In the genomic region with DNA sequence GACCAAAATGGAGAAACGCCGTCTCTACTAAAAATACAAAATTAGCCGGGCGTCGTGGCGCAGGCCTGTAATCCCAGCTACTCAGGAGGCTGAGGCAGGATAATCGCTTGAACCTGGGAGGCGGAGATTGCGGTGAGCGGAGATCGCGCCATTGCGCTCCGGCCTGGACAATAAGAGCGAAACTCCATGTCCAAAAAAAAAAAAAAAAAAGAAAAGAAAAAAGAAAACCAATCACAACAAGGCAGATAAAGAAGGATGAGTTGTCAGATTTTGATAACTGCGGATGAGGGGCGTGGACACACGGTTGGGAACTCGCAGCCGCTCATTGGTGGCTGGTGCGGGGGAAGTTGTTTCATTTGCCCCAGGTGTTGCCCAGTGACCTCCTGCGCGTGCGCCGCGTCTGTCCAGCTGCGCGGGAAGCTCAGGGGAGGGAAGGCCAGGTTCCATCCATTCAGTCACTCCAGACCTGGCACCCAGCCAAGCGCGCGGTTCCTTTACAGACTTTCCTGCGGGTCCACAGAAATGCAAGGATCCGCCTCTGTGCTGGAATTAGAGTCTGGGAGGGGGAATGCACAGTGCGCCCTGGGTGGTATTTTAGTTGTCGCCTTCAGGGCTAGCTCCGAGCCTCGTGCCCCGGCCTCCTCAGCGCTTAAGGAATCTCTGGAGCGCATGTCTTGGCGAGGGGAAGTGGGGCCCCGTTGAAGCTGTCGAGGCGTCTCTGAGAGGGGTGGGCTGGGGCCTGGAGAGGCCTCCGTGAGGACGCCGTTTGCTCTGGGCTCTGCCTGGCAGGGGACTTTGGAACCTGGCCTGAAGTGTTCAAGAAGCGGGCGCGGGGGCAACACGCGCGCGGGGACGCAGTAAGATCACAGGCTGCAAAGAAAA, we compare ENCODE assay signal across 8 cellular contexts. TPM values are rescaled to one million over a fixed set of nuclear protein-coding genes. Genes with fewer than 3 reads are reported as not detected.
DNase-seq lines count a peak whose midpoint lies in the region; ATAC-seq and TF ChIP-seq lines count a peak whose summit lies in the region.

No MANE protein-coding gene starts in this region.

- H3K27me3 ChIP-seq in BLaER1, result peaks cover 7% of the 10 kb centered on the region; the same call in 1 of the 2 replicates
- H3K27me3 ChIP-seq in GM23248 (replicated peaks; ENCODE audit: insufficient read depth), result no peaks in the 10 kb centered on the region
- H3K27me3 ChIP-seq in esophagus squamous epithelium, result no peaks in the 10 kb centered on the region

- no peaks in the 10 kb centered on the region for H3K79me2 ChIP-seq in GM23248 (ENCODE audit: insufficient read depth)

- intact Hi-C loops in esophagus squamous epithelium (cut with DNase I) (no loop called here), natural killer cell (cut with micrococcal nuclease) (loop anchor here (1.0 kb wide), 1 partner anchor 8 kb away; the partner anchor contains the start of gene RMDN3)

- H3K9me3 ChIP-seq in BLaER1 (no peaks in the 10 kb centered on the region), GM23248 (ENCODE audit: low read depth) (no peaks in the 10 kb centered on the region), esophagus squamous epithelium (no peaks in the 10 kb centered on the region)

- H3K9me3 Mint-ChIP-seq in activated T-cell treated with anti-CD3 and anti-CD28 coated beads, Interleukin-2, amount 50 U/mL, for 4 hours, result no peaks in the 10 kb centered on the region
- H3K9me3 Mint-ChIP-seq in natural killer cell, result no peaks in the 10 kb centered on the region

- H4K20me1 ChIP-seq in BLaER1, result peaks cover 23% of the 10 kb centered on the region; the same call in 1 of the 2 replicates
- H4K20me1 ChIP-seq in GM23248 (ENCODE audit: insufficient read depth), result no peaks in the 10 kb centered on the region

- peak; percentile 6 to 8 for ATAC-seq in activated T-cell treated with anti-CD3 and anti-CD28 coated beads, Interleukin-2, amount 50 U/mL, for 4 hours
- peak in 2 of 3 donors; percentile 1 to 3 for ATAC-seq in natural killer cell
- ATAC-seq in GM19467 (IDR thresholded peaks at IDR 0.05; ENCODE audit: unreplicated experiment), result no peak
- ATAC-seq in GM21390 (IDR thresholded peaks at IDR 0.05; ENCODE audit: unreplicated experiment), result no peak

- TF ChIP-seq CTCF in esophagus squamous epithelium (IDR thresholded peaks at IDR 0.05), result no peak
- TF ChIP-seq CTCF in natural killer cell (IDR thresholded peaks at IDR 0.05), result no peak

- H3K9ac ChIP-seq in BLaER1, result peak overlapping the region; percentile 77
- peak overlapping the region; percentile 62 for H3K9ac ChIP-seq in GM23248

- H3K4me3 Mint-ChIP-seq in activated T-cell treated with anti-CD3 and anti-CD28 coated beads, Interleukin-2, amount 50 U/mL, for 4 hours, result peak overlapping the region; percentile 79
- H3K4me3 Mint-ChIP-seq in natural killer cell, result peak overlapping the region; percentile 85

- H3F3A ChIP-seq in GM23248 (ENCODE audit: insufficient read depth), result peaks cover 26% of the 10 kb centered on the region

- in situ Hi-C loops in GM23248 (cut with MboI), result no loop called here

- H3K4me2 ChIP-seq in BLaER1, result peak overlapping the region; percentile 99
- peak overlapping the region; percentile 90 for H3K4me2 ChIP-seq in GM23248 (ENCODE audit: unreplicated experiment)

- no peaks in the 10 kb centered on the region for H3K27me3 Mint-ChIP-seq in activated T-cell treated with anti-CD3 and anti-CD28 coated beads, Interleukin-2, amount 50 U/mL, for 4 hours (ENCODE audit: low read depth)
- no peaks in the 10 kb centered on the region for H3K27me3 Mint-ChIP-seq in natural killer cell (ENCODE audit: low read depth in 2 of 2)

- H3K9me2 ChIP-seq in GM23248 (ENCODE audit: insufficient read depth), result no peaks in the 10 kb centered on the region

- peak overlapping the region; percentile 87 to 91 for H3K27ac Mint-ChIP-seq in natural killer cell

- H3K4me3 ChIP-seq in BLaER1 (peak overlapping the region; percentile 78), GM23248 (peak overlapping the region; percentile 70), esophagus squamous epithelium (peak overlapping the region; percentile 35 to 84 (median 52))

- H2AFZ ChIP-seq in GM23248, result peak overlapping the region; percentile 88

- H3K4me1 Mint-ChIP-seq in activated T-cell treated with anti-CD3 and anti-CD28 coated beads, Interleukin-2, amount 50 U/mL, for 4 hours (ENCODE audit: low read depth), result peaks cover 26% of the 10 kb centered on the region
- peaks cover 19 to 41% of the 10 kb centered on the region in 2 donors for H3K4me1 Mint-ChIP-seq in natural killer cell

- H3K4me1 ChIP-seq in BLaER1 (peaks cover 68% of the 10 kb centered on the region), GM23248 (ENCODE audit: insufficient read depth) (peaks cover 33% of the 10 kb centered on the region), esophagus squamous epithelium (peaks cover 49 to 58% (median 54%) of the 10 kb centered on the region in 3 donors)

- H3K36me3 ChIP-seq in BLaER1 (0 out of 2 replicates have a peak, but pooled peaks cover 11% of the 10 kb centered on the region), GM23248 (ENCODE audit: low read depth) (no peaks in the 10 kb centered on the region), esophagus squamous epithelium (peaks cover 4 to 14% (median 8%) of the 10 kb centered on the region in 3 donors)

- H3K36me3 Mint-ChIP-seq in activated T-cell treated with anti-CD3 and anti-CD28 coated beads, Interleukin-2, amount 50 U/mL, for 4 hours (ENCODE audit: insufficient read depth), result no peaks in the 10 kb centered on the region
- no peaks in the 10 kb centered on the region for H3K36me3 Mint-ChIP-seq in natural killer cell

- peak overlapping the region; percentile 83 for H3K27ac ChIP-seq in BLaER1
- H3K27ac ChIP-seq in GM23248, result no peak overlapping the region
- peak overlapping the region; percentile 86 to 96 (median 90) for H3K27ac ChIP-seq in esophagus squamous epithelium

- WGBS in GM23248 (ENCODE audit: low coverage in 1 of 2, low lambda C conversion rate in 2 of 2, missing lambda C conversion rate in 2 of 2), 2 experiments, result 30 to 34% methylated on average over 50 to 53 of the region's 55 CpGs
- 34 to 40% methylated on average over 19 to 35 of the region's 55 CpGs for WGBS in esophagus squamous epithelium, 2 donors

- TF ChIP-seq POLR2A in esophagus squamous epithelium (IDR thresholded peaks at IDR 0.05), result no peak

- DNase-seq in GM23248 (peak; percentile 56), NCI-H2196 treated with DMSO at 0.1 percent for 48 hours (lab: John Stamatoyannopoulos, UW; ENCODE audit: unreplicated experiment) (peak; percentile 69), esophagus squamous epithelium (lab: John Stamatoyannopoulos, UW) (no peak), natural killer cell (no peak)
- DNase-seq in activated T-cell treated with anti-CD3 and anti-CD28 coated beads, Interleukin-2, amount 50 U/mL, for 4 hours, result peak; percentile 23

RNA-seq across cellular contexts. Expression of gene GCHFR, which starts 0.7 kb away (rescaled TPM):
- total RNA-seq in GM23248 (2014; rRNA removed; shearing (Covaris generic)), result 0.54 and 8.9 TPM in 2 replicates
- 1.8 and 2.3 TPM in 2 replicates for polyA plus RNA-seq in GM23248 (2016; fragmentation: Nextera tagmentation; extraction: Ambion mirVana)
- total RNA-seq in activated T-cell treated with anti-CD3 and anti-CD28 coated beads, Interleukin-2, amount 50 U/mL, for 4 hours, result 10 to 100 TPM; 18.5 to 25.6 (median 25.3) TPM
- total RNA-seq in esophagus squamous epithelium (10 to 100 TPM in 3 of 4 donors, 1 to 10 TPM in 1; 10.0 to 47.5 (median 41.9) TPM), natural killer cell (10 to 100 TPM; 17.5 to 25.9 (median 25.9) TPM)

RNA-seq across cellular contexts. Expression of gene C15orf62, which starts 6.6 kb away (rescaled TPM):
- not detected in 2 replicates for total RNA-seq in GM23248 (2014; rRNA removed; shearing (Covaris generic))
- polyA plus RNA-seq in GM23248 (2016; fragmentation: Nextera tagmentation; extraction: Ambion mirVana), result 0.11 and 0.28 TPM in 2 replicates
- under 1 TPM; 0.24 to 0.53 (median 0.25) TPM for total RNA-seq in activated T-cell treated with anti-CD3 and anti-CD28 coated beads, Interleukin-2, amount 50 U/mL, for 4 hours
- total RNA-seq in esophagus squamous epithelium (10 to 100 TPM; 11.3 to 44.3 (median 22.2) TPM), natural killer cell (1 to 10 TPM in 1 of 3 donors, under 1 TPM in 2; 0.64 to 1.4 (median 0.80) TPM)

RNA-seq across cellular contexts. Expression of gene RMDN3, which starts 8.1 kb away (rescaled TPM):
- total RNA-seq in GM23248 (2014; rRNA removed; shearing (Covaris generic)), result 25.9 and 30.0 TPM in 2 replicates
- 41.4 TPM in 2 replicates for polyA plus RNA-seq in GM23248 (2016; fragmentation: Nextera tagmentation; extraction: Ambion mirVana)
- 10 to 100 TPM; 62.1 to 63.7 (median 62.9) TPM for total RNA-seq in activated T-cell treated with anti-CD3 and anti-CD28 coated beads, Interleukin-2, amount 50 U/mL, for 4 hours
- total RNA-seq in esophagus squamous epithelium (10 to 100 TPM; 21.3 to 31.9 (median 26.4) TPM), natural killer cell (10 to 100 TPM; 52.8 to 82.3 (median 72.0) TPM)

RNA-seq across cellular contexts. Expression of gene ZFYVE19, which starts 43.7 kb away (rescaled TPM):
- total RNA-seq in GM23248 (2014; rRNA removed; shearing (Covaris generic)), result 24.2 and 33.5 TPM in 2 replicates
- polyA plus RNA-seq in GM23248 (2016; fragmentation: Nextera tagmentation; extraction: Ambion mirVana), result 11.7 and 15.0 TPM in 2 replicates
- 10 to 100 TPM; 19.5 to 23.5 (median 20.3) TPM for total RNA-seq in activated T-cell treated with anti-CD3 and anti-CD28 coated beads, Interleukin-2, amount 50 U/mL, for 4 hours
- total RNA-seq in esophagus squamous epithelium (10 to 100 TPM; 16.5 to 33.4 (median 28.9) TPM), natural killer cell (10 to 100 TPM; 16.4 to 19.7 (median 18.5) TPM)

RNA-seq across cellular contexts. Expression of gene DNAJC17, which starts 44.1 kb away (rescaled TPM):
- total RNA-seq in GM23248 (2014; rRNA removed; shearing (Covaris generic)), result 13.4 and 64.4 TPM in 2 replicates
- polyA plus RNA-seq in GM23248 (2016; fragmentation: Nextera tagmentation; extraction: Ambion mirVana), result 36.4 and 44.6 TPM in 2 replicates
- total RNA-seq in activated T-cell treated with anti-CD3 and anti-CD28 coated beads, Interleukin-2, amount 50 U/mL, for 4 hours, result 10 to 100 TPM; 49.1 to 62.1 (median 49.9) TPM
- total RNA-seq in esophagus squamous epithelium, result 10 to 100 TPM; 13.9 to 24.0 (median 19.2) TPM
- total RNA-seq in natural killer cell, result 10 to 100 TPM; 36.2 to 64.9 (median 50.0) TPM

Comparison
In these comparisons a context has a peak if more than half of its experiments do, and no peak if none do; other contexts are left out.
1. DNase-seq: peak in GM23248 (single experiment), NCI-H2196 treated with DMSO at 0.1 percent for 48 hours (single experiment) and activated T-cell treated with anti-CD3 and anti-CD28 coated beads, Interleukin-2, amount 50 U/mL, for 4 hours (single experiment); none in esophagus squamous epithelium (single experiment) and natural killer cell (single experiment).
2. ATAC-seq: peak in activated T-cell treated with anti-CD3 and anti-CD28 coated beads, Interleukin-2, amount 50 U/mL, for 4 hours (2 of 2) and natural killer cell (2 of 3); none in GM19467 (single experiment) and GM21390 (single experiment).
3. RNA of gene C15orf62, which starts 6.6 kb away (total RNA-seq): 11.3 to 44.3 TPM in esophagus squamous epithelium; 0.64 to 1.4 TPM in natural killer cell, 0.24 to 0.53 TPM in activated T-cell treated with anti-CD3 and anti-CD28 coated beads, Interleukin-2, amount 50 U/mL, for 4 hours and not detected in GM23248; every median in the first group is over 4 times any median in the second.
4. Peak in every context shown above with its lines, with median percentiles within 50 percentile points of each other: H3K4me3 ChIP-seq.